ENCODE assay signal across 15 cellular contexts in the genomic region with DNA sequence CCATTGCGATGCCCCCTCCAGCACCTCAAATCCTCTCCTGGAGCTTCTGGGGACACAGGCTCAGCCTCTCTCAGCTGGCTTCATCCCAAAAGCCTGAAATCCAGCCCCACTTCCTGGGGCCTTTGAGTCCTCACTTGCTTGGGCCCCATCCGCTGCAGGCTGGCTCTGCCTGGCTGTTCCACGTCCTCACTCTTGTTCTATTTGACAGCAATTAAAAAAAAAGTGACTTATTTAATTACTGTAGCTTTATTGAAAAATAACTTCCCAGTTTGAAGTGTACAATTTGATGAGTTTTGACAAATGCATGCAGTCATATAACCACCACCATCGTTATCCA. TPM values are rescaled to one million over a fixed set of nuclear protein-coding genes. Genes with fewer than 3 reads are reported as not detected.
"Had no signal": no experiment of that assay in that cellular context is flagged by ENCODE, and none has a peak within 500 bp of the region (broad histone marks: within the 10 kb centered on the region; RNA-seq: fewer than 3 reads in every experiment).

No MANE protein-coding gene starts in this region.

- H3K4me3 Mint-ChIP-seq: activated CD4-positive, alpha-beta T cell treated with anti-CD3 and anti-CD28 coated beads, Interleukin-2, amount 10 ng/mL, durations not matched to agents 24 days and 14 days; activated CD8-positive, alpha-beta T cell treated with anti-CD3 and anti-CD28 coated beads, Interleukin-2, amount 10 ng/mL, durations not matched to agents 7 days and 5 days; neural crest cell; T-helper 17 cell had no signal

- DNase-seq: activated CD4-positive, alpha-beta T cell treated with anti-CD3 and anti-CD28 coated beads, Interleukin-2, amount 10 ng/mL, durations not matched to agents 24 days and 14 days; activated CD8-positive, alpha-beta memory T cell treated with anti-CD3 and anti-CD28 coated beads, Interleukin-2, amount 50 U/mL, for 4 hours; activated CD8-positive, alpha-beta T cell treated with anti-CD3 and anti-CD28 coated beads, Interleukin-2, amount 10 ng/mL, durations not matched to agents 7 days and 5 days; activated naive CD4-positive, alpha-beta T cell treated with Interleukin-2 at 50 U/mL for 16 hours; left ventricle myocardium inferior; T-helper 17 cell; tibial artery had no signal

- H3K4me3 ChIP-seq: ascending aorta, breast epithelium, dorsolateral prefrontal cortex, gastroesophageal sphincter, left ventricle myocardium inferior, ovary, tibial artery had no signal

- H3K4me1 ChIP-seq: breast epithelium had no signal

- H3K4me1 Mint-ChIP-seq: neural crest cell, T-helper 17 cell had no signal

- H3K36me3 ChIP-seq: ascending aorta, breast epithelium, gastroesophageal sphincter, left ventricle myocardium inferior, ovary, tibial artery had no signal

- ATAC-seq: activated CD8-positive, alpha-beta T cell treated with anti-CD3 and anti-CD28 coated beads, Interleukin-2, amount 10 ng/mL, durations not matched to agents 7 days and 5 days; gastroesophageal sphincter; sciatic nerve; T-helper 17 cell had no signal

- H3K27me3 Mint-ChIP-seq: activated CD4-positive, alpha-beta T cell treated with anti-CD3 and anti-CD28 coated beads, Interleukin-2, amount 10 ng/mL, durations not matched to agents 24 days and 14 days; T-helper 17 cell had no signal

- H3K27ac Mint-ChIP-seq: activated CD4-positive, alpha-beta T cell treated with anti-CD3 and anti-CD28 coated beads, Interleukin-2, amount 10 ng/mL, durations not matched to agents 24 days and 14 days; activated CD8-positive, alpha-beta T cell treated with anti-CD3 and anti-CD28 coated beads, Interleukin-2, amount 10 ng/mL, durations not matched to agents 7 days and 5 days; T-helper 17 cell had no signal

- H3K9me3 Mint-ChIP-seq: activated CD4-positive, alpha-beta T cell treated with anti-CD3 and anti-CD28 coated beads, Interleukin-2, amount 10 ng/mL, durations not matched to agents 24 days and 14 days had no signal

- H3K27me3 ChIP-seq: ascending aorta, breast epithelium, dorsolateral prefrontal cortex, ovary had no signal

- H3K27ac ChIP-seq: ascending aorta, breast epithelium, dorsolateral prefrontal cortex, gastroesophageal sphincter, left ventricle myocardium inferior, ovary, tibial artery had no signal

- H3K9me3 ChIP-seq: ovary had no signal

RNA-seq across cellular contexts. Expression of gene PARVG, which starts 27.2 kb away (rescaled TPM):
- polyA plus RNA-seq: keratinocyte had no signal
